13 cellular contexts compared by ENCODE assay signal in genomic region chr3:65334045-65334665, GRCh38.
A peak's percentile ranks its signal among the peaks of the same experiment; 100 is the strongest.
DNase-seq lines count a peak whose midpoint lies in the region; ATAC-seq and TF ChIP-seq lines count a peak whose summit lies in the region.
"Had no signal": no experiment of that assay in that cellular context is flagged by ENCODE, and none has a peak within 500 bp of the region (broad histone marks: within the 10 kb centered on the region; RNA-seq: fewer than 3 reads in every experiment).

No MANE protein-coding gene starts in this region.

- no peak overlapping the region for H3K56ac ChIP-seq in IMR-90 (ENCODE audit: extremely low read depth, insufficient read depth, low read length)

- TF ChIP-seq POLR2A in IMR-90 (IDR thresholded peaks at IDR 0.05; ENCODE audit: low read depth, low read length) (no peak), suprapubic skin (IDR thresholded peaks at IDR 0.05) (no peak)

- no peak overlapping the region for H3K14ac ChIP-seq in IMR-90 (replicated peaks; ENCODE audit: low read depth, low read length)

- H3K27me3 Mint-ChIP-seq in endodermal cell (ENCODE audit: insufficient read depth), result peaks cover 2% of the 10 kb centered on the region
- H3K27me3 Mint-ChIP-seq in mesothelial cell of epicardium (ENCODE audit: low read depth), result no peaks in the 10 kb centered on the region
- H3K27me3 Mint-ChIP-seq in MCF 10A (ENCODE audit: insufficient read depth, unreplicated experiment), result peaks cover 32% of the 10 kb centered on the region
- H3K27me3 Mint-ChIP-seq: activated CD8-positive, alpha-beta memory T cell treated with anti-CD3 and anti-CD28 coated beads, Interleukin-2, amount 10 ng/mL, durations not matched to agents 7 days and 5 days had no signal

- H3K27ac ChIP-seq in IMR-90 (ENCODE audit: insufficient read depth, low read length), result no peak overlapping the region
- peak overlapping the region; percentile 70 for H3K27ac ChIP-seq in endodermal cell (ENCODE audit: low read depth, low read length)
- no peak overlapping the region for H3K27ac ChIP-seq in suprapubic skin
- H3K27ac ChIP-seq: HL-60 had no signal

- POLR2A ChIA-PET in IMR-90 (lab: Charles Lee; ENCODE audit: unreplicated experiment) (interaction anchor here (0.7 kb wide), 1 partner anchor 699 kb away, joined by 4 read pairs; no protein-coding TSS in a partner anchor), MCF 10A (lab: Yijun Ruan, JAX) (interaction anchor here (0.5 to 0.7 kb wide), 2 partner anchors 12 to 1504 kb away, joined by 3 read pairs; no protein-coding TSS in a partner anchor)

- peak; percentile 39; the same call in 1 of the 2 replicates for TF ChIP-seq RAD21 in IMR-90 (IDR thresholded peaks at IDR 0.05; ENCODE audit: low read length)

- H3K36me3 ChIP-seq in IMR-90 (ENCODE audit: control insufficient read depth, insufficient read depth, low read length), result no peaks in the 10 kb centered on the region
- no peaks in the 10 kb centered on the region for H3K36me3 ChIP-seq in endodermal cell (ENCODE audit: control insufficient read depth, insufficient read depth, low read length)
- H3K36me3 ChIP-seq in suprapubic skin, result no peaks in the 10 kb centered on the region

- no peak for TF ChIP-seq EP300 in suprapubic skin (IDR thresholded peaks at IDR 0.05)

- no peaks in the 10 kb centered on the region for H3K9me1 ChIP-seq in IMR-90 (ENCODE audit: insufficient read depth, low read length)

- BruUV-seq in IMR-90 (replicated peaks; lab: Mats Ljungman, UMichigan) (no TSS peak), MCF 10A (replicated peaks; lab: Mats Ljungman, UMichigan) (no TSS peak)

- H3K9ac ChIP-seq in IMR-90 (ENCODE audit: low read depth, low read length), result no peak overlapping the region
- H3K9ac ChIP-seq in endodermal cell (ENCODE audit: extremely low read depth, low read length, poor library complexity, severe bottlenecking), result no peak overlapping the region

- no peak overlapping the region for H2AK9ac ChIP-seq in IMR-90 (replicated peaks; ENCODE audit: low read depth, low read length, poor library complexity)

- H3K9me3 Mint-ChIP-seq in endodermal cell (no peaks in the 10 kb centered on the region), mesothelial cell of epicardium (peaks cover 9% of the 10 kb centered on the region), MCF 10A (ENCODE audit: unreplicated experiment) (no peaks in the 10 kb centered on the region)

- H2BK120ac ChIP-seq in IMR-90 (ENCODE audit: low read depth, low read length), result no peak overlapping the region

- intact Hi-C loops in IMR-90 (cut with micrococcal nuclease) (no loop called here), MCF 10A (cut with micrococcal nuclease) (no loop called here)

- dilution Hi-C loops in IMR-90 (cut with HindIII; ENCODE audit: low sequenced_read_pairs, unreplicated experiment), result no loop called here

- H3K4me1 Mint-ChIP-seq in endodermal cell, result peaks cover 13% of the 10 kb centered on the region
- H3K4me1 Mint-ChIP-seq in mesothelial cell of epicardium, result peaks cover 22% of the 10 kb centered on the region
- H3K4me1 Mint-ChIP-seq in MCF 10A (ENCODE audit: insufficient read depth, unreplicated experiment), result no peaks in the 10 kb centered on the region
- H3K4me1 Mint-ChIP-seq: activated CD8-positive, alpha-beta memory T cell treated with anti-CD3 and anti-CD28 coated beads, Interleukin-2, amount 10 ng/mL, durations not matched to agents 7 days and 5 days; naive thymus-derived CD4-positive, alpha-beta T cell had no signal

- H3K27me3 ChIP-seq in IMR-90 (ENCODE audit: control insufficient read depth, insufficient read depth, low read length) (peaks cover 19% of the 10 kb centered on the region), endodermal cell (ENCODE audit: control insufficient read depth, insufficient read depth, low read length, poor library complexity, severe bottlenecking) (no peaks in the 10 kb centered on the region), suprapubic skin (no peaks in the 10 kb centered on the region)

- CTCF ChIA-PET in IMR-90 (lab: Yijun Ruan, JAX) (interaction anchor here (1.1 kb wide), 1 partner anchor 8 kb away, joined by 5 read pairs; no protein-coding TSS in a partner anchor), MCF 10A (lab: Yijun Ruan, JAX) (interaction anchor here (0.6 to 1.5 kb wide), 4 partner anchors 49 to 398 kb away, joined by 3 to 6 read pairs (median 4); no protein-coding TSS in a partner anchor)

- H3K4me1 ChIP-seq in IMR-90 (ENCODE audit: control insufficient read depth, insufficient read depth, low read length) (no peaks in the 10 kb centered on the region), endodermal cell (ENCODE audit: control insufficient read depth, insufficient read depth, low read length) (peaks cover 5% of the 10 kb centered on the region), suprapubic skin (no peaks in the 10 kb centered on the region)

- peak; percentile 26 for TF ChIP-seq CTCF in AG09309 (IDR thresholded peaks at IDR 0.05; ENCODE audit: control insufficient read depth, insufficient read depth, low read depth, low read length, missing control alignments)
- TF ChIP-seq CTCF in IMR-90 (conservative IDR thresholded peaks at IDR 0.05; ENCODE audit: low read depth, low read length), result no peak; the same call in 1 of the 2 replicates
- peak; percentile 60 for TF ChIP-seq CTCF in endodermal cell (conservative IDR thresholded peaks at IDR 0.05)
- no peak for TF ChIP-seq CTCF in mesothelial cell of epicardium (IDR thresholded peaks at IDR 0.05; ENCODE audit: unreplicated experiment)
- TF ChIP-seq CTCF in MCF 10A (IDR thresholded peaks at IDR 0.05; ENCODE audit: unreplicated experiment), result no peak
- no peak for TF ChIP-seq CTCF in suprapubic skin (IDR thresholded peaks at IDR 0.05)

- H3K4me3 ChIP-seq in AG09309 (ENCODE audit: control insufficient read depth, low read depth, low read length) (no peak overlapping the region), IMR-90 (ENCODE audit: insufficient read depth, low read depth, low read length) (no peak overlapping the region), endodermal cell (ENCODE audit: low read length) (no peak overlapping the region), suprapubic skin (no peak overlapping the region)

- WGBS in IMR-90 (ENCODE audit: extremely low coverage in 2 of 2, insufficient read length in 1 of 2), 2 experiments, result 13% methylated on average over 1 of the region's 1 CpG; no CpG with 5 or more reads in 1 of the 2 experiments
- WGBS in endodermal cell (ENCODE audit: insufficient coverage in 1 of 2, insufficient read length in 1 of 2), 2 experiments, result 63 to 85% methylated on average over 1 of the region's 1 CpG
- WGBS in suprapubic skin, result 16% methylated on average over 1 of the region's 1 CpG

- H2BK20ac ChIP-seq in IMR-90 (ENCODE audit: low read depth, low read length), result no peak overlapping the region

- H3K4me3 Mint-ChIP-seq in endodermal cell (no peak overlapping the region), mesothelial cell of epicardium (no peak overlapping the region), MCF 10A (ENCODE audit: unreplicated experiment) (no peak overlapping the region)
- H3K4me3 Mint-ChIP-seq: activated CD8-positive, alpha-beta memory T cell treated with anti-CD3 and anti-CD28 coated beads, Interleukin-2, amount 10 ng/mL, durations not matched to agents 7 days and 5 days; naive thymus-derived CD4-positive, alpha-beta T cell had no signal

- no peak overlapping the region for H4K8ac ChIP-seq in IMR-90 (ENCODE audit: low read depth in 2 of 2, low read length in 2 of 2)

- no peak overlapping the region for H3K4me2 ChIP-seq in IMR-90 (ENCODE audit: low read depth, low read length)

- no peak overlapping the region for H3K23ac ChIP-seq in IMR-90 (ENCODE audit: low read depth, low read length)

- no peaks in the 10 kb centered on the region for H4K20me1 ChIP-seq in IMR-90 (ENCODE audit: insufficient read depth, low read length)

- ATAC-seq in IMR-90 (ENCODE audit: low read depth), result no peak; the same call in 1 of the 2 replicates
- no peak for ATAC-seq in GM19467 (IDR thresholded peaks at IDR 0.05; ENCODE audit: unreplicated experiment)
- ATAC-seq: activated CD8-positive, alpha-beta memory T cell treated with anti-CD3 and anti-CD28 coated beads, Interleukin-2, amount 10 ng/mL, durations not matched to agents 7 days and 5 days; naive thymus-derived CD4-positive, alpha-beta T cell had no signal

- no peak overlapping the region for H3K4ac ChIP-seq in IMR-90 (ENCODE audit: low read depth, low read length)

- no peak overlapping the region for H2BK15ac ChIP-seq in IMR-90 (ENCODE audit: low read depth, low read length)

- H3K36me3 Mint-ChIP-seq in endodermal cell (ENCODE audit: low read depth), result peaks cover 1% of the 10 kb centered on the region
- no peaks in the 10 kb centered on the region for H3K36me3 Mint-ChIP-seq in mesothelial cell of epicardium
- H3K36me3 Mint-ChIP-seq in MCF 10A (ENCODE audit: insufficient read depth, unreplicated experiment), result no peaks in the 10 kb centered on the region
- H3K36me3 Mint-ChIP-seq: activated CD8-positive, alpha-beta memory T cell treated with anti-CD3 and anti-CD28 coated beads, Interleukin-2, amount 10 ng/mL, durations not matched to agents 7 days and 5 days; naive thymus-derived CD4-positive, alpha-beta T cell had no signal

- H3K9me3 ChIP-seq in IMR-90 (ENCODE audit: control insufficient read depth, insufficient read depth, low read length) (no peaks in the 10 kb centered on the region), endodermal cell (ENCODE audit: control insufficient read depth, low read length) (no peaks in the 10 kb centered on the region), suprapubic skin (no peaks in the 10 kb centered on the region)

- no peak for DNase-seq in AG09309 (ENCODE audit: low read depth)
- DNase-seq in IMR-90, result no peak
- DNase-seq in endodermal cell, result peak; percentile 66
- DNase-seq in mesothelial cell of epicardium (ENCODE audit: low spot score in 2 of 2, unreplicated experiment in 2 of 2), result no peak
- DNase-seq in MCF 10A (ENCODE audit: unreplicated experiment), result no peak
- DNase-seq in NCI-H146 (lab: John Stamatoyannopoulos, UW), result no peak
- DNase-seq in suprapubic skin (ENCODE audit: low spot score in 2 of 2), result no peak
- DNase-seq: activated CD8-positive, alpha-beta memory T cell treated with anti-CD3 and anti-CD28 coated beads, Interleukin-2, amount 10 ng/mL, durations not matched to agents 7 days and 5 days; aorta; naive thymus-derived CD4-positive, alpha-beta T cell; NCI-H187 had no signal

- no peak overlapping the region for H3K27ac Mint-ChIP-seq in endodermal cell
- peak overlapping the region; percentile 43 for H3K27ac Mint-ChIP-seq in mesothelial cell of epicardium
- H3K27ac Mint-ChIP-seq in MCF 10A (ENCODE audit: low read depth, unreplicated experiment), result no peak overlapping the region
- H3K27ac Mint-ChIP-seq: activated CD8-positive, alpha-beta memory T cell treated with anti-CD3 and anti-CD28 coated beads, Interleukin-2, amount 10 ng/mL, durations not matched to agents 7 days and 5 days; naive thymus-derived CD4-positive, alpha-beta T cell had no signal

- H3K79me1 ChIP-seq in IMR-90 (ENCODE audit: low read depth in 1 of 2, low read length in 2 of 2), result no peaks in the 10 kb centered on the region

- H2AFZ ChIP-seq in IMR-90 (replicated peaks; ENCODE audit: low read length, poor library complexity), result no peak overlapping the region

- no peak overlapping the region for H4K91ac ChIP-seq in IMR-90 (ENCODE audit: insufficient read depth, low read depth, low read length)

- no peak overlapping the region for H2BK5ac ChIP-seq in IMR-90 (ENCODE audit: low read depth, low read length, poor library complexity, severe bottlenecking)

- no peak overlapping the region for H2AK5ac ChIP-seq in IMR-90 (ENCODE audit: low read depth, low read length)

- H3K18ac ChIP-seq in IMR-90 (ENCODE audit: low read depth, low read length), result no peak overlapping the region

- H4K5ac ChIP-seq in IMR-90 (ENCODE audit: low read depth, low read length), result no peak overlapping the region

- in situ Hi-C loops in IMR-90 (cut with MboI; ENCODE audit: low sequenced_read_pairs), result no loop called here

Comparison
In these comparisons a context has a peak if more than half of its experiments do, and no peak if none do; other contexts are left out.
1. CTCF ChIP-seq: peak in AG09309 (single experiment) and endodermal cell (single experiment); none in IMR-90 (single experiment), mesothelial cell of epicardium (single experiment), MCF 10A (single experiment) and suprapubic skin (0 of 2).